ENCODE assay signal across 8 cellular contexts in the genomic region with DNA sequence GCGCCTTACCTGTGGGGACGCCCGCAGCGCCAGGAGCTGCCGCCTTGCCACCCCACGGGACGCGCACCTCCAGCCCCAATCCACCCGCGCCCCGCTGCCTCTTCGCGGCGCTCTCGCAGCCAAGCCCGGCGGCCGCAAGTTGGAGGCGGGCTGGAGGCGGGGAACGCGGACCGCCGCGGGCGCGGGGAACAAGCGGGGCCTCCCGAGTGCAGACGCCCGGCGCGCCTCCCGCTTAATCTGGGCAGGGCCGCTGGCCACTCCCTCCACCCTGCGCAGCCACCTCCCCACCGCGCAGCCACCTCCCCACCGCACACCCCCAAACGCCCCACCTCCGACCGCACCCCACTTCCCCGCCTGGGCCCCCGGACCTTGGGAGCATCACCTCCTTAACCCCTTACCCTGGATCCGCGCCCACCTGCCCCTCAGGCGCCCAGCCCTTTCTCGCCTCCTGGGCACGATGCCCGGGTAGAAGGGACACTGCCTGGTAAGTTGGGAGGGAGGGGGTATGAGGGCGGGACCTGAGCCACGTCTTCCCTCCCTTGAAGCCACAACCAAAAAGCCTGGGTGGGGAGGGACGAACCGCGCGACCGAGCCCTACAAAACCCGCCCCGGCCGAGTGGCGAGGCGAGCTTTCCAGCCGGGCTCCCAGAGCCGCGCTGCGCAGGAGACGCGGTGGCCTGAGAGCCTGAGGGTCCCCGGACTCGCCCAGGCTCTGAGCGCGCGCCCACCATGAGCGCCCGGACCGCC. TPM values are rescaled to one million over a fixed set of nuclear protein-coding genes. Genes with fewer than 3 reads are reported as not detected.
DNase-seq lines count a peak whose midpoint lies in the region; ATAC-seq and TF ChIP-seq lines count a peak whose summit lies in the region.

COL4A3 (plus strand) TSS at position 627 of the 747 bp plus-strand sequence; CDS start at position 730, 103 bp downstream.
COL4A4 (minus strand) TSS at position 208 of the 747 bp plus-strand sequence. CDS start 16,722 bp downstream, outside the sequence.

- TF ChIP-seq CTCF in epithelial cell of proximal tubule (conservative IDR thresholded peaks at IDR 0.05; ENCODE audit: low read depth, low read length): no peak

- DNase-seq in CD8-positive, alpha-beta memory T cell: no peak
- DNase-seq in RPMI7951 (ENCODE audit: low read depth) (peak; percentile 61), epithelial cell of proximal tubule (ENCODE audit: low read depth) (no peak), cerebellar cortex (ENCODE audit: low spot score) (no peak), cortex of kidney (lab: John Stamatoyannopoulos, UW) (no peak)
- no peak for DNase-seq in naive thymus-derived CD8-positive, alpha-beta T cell

- H3K27ac Mint-ChIP-seq in CD8-positive, alpha-beta memory T cell: peak within 1 kb of the TSS in 1 of 8 donors; percentile 5
- no peak within 1 kb of the TSS for H3K27ac Mint-ChIP-seq in naive thymus-derived CD8-positive, alpha-beta T cell

- H3K4me1 ChIP-seq in CD8-positive, alpha-beta memory T cell (ENCODE audit: insufficient read depth, low read length): peaks cover 5% of the 10 kb centered on the region

- H3K4me3 Mint-ChIP-seq in CD8-positive, alpha-beta memory T cell: peak within 1 kb of the TSS; percentile 56 to 82 (median 70)
- H3K4me3 Mint-ChIP-seq in naive thymus-derived CD8-positive, alpha-beta T cell: peak within 1 kb of the TSS; percentile 46 to 78 (median 67)

- H3K27ac ChIP-seq in CD8-positive, alpha-beta memory T cell (ENCODE audit: low read depth, low read length): no peak within 1 kb of the TSS

- H3K36me3 Mint-ChIP-seq in CD8-positive, alpha-beta memory T cell: peaks cover 0 to 1% (median under 1%) of the 10 kb centered on the region in 3 donors
- H3K36me3 Mint-ChIP-seq in naive thymus-derived CD8-positive, alpha-beta T cell: peaks cover 0 to under 1% (median 0%) of the 10 kb centered on the region in 3 donors

- H3K27me3 Mint-ChIP-seq in CD8-positive, alpha-beta memory T cell: peaks cover 38 to 75% of the 10 kb centered on the region in 2 donors
- peaks cover 38 to 76% (median 51%) of the 10 kb centered on the region in 5 donors for H3K27me3 Mint-ChIP-seq in naive thymus-derived CD8-positive, alpha-beta T cell

- no peak within 1 kb of the TSS for H3K4me3 ChIP-seq in CD8-positive, alpha-beta memory T cell (ENCODE audit: low read length)
- H3K4me3 ChIP-seq in epithelial cell of proximal tubule (ENCODE audit: low read depth, low read length): peak within 1 kb of the TSS; percentile 84

- POLR2A ChIA-PET in CD8-positive, alpha-beta memory T cell (lab: Charles Lee): no interaction called here
- POLR2A ChIA-PET in naive thymus-derived CD8-positive, alpha-beta T cell (lab: Charles Lee): no interaction called here

- peaks cover 7 to 20% (median 14%) of the 10 kb centered on the region in 3 donors for H3K4me1 Mint-ChIP-seq in CD8-positive, alpha-beta memory T cell
- H3K4me1 Mint-ChIP-seq in naive thymus-derived CD8-positive, alpha-beta T cell: peaks cover 0 to 13% (median 5%) of the 10 kb centered on the region in 4 donors

- no peaks in the 10 kb centered on the region for H3K9me3 ChIP-seq in CD8-positive, alpha-beta memory T cell (ENCODE audit: low read length)

- H3K27me3 ChIP-seq in CD8-positive, alpha-beta memory T cell (ENCODE audit: insufficient read depth, low read length, poor library complexity, severe bottlenecking): peaks cover 16% of the 10 kb centered on the region

- H3K9me3 Mint-ChIP-seq in CD8-positive, alpha-beta memory T cell: peaks cover 0 to 3% (median 1%) of the 10 kb centered on the region in 5 donors
- H3K9me3 Mint-ChIP-seq in naive thymus-derived CD8-positive, alpha-beta T cell: peaks cover 0 to 5% (median under 1%) of the 10 kb centered on the region in 9 donors

- H3K36me3 ChIP-seq in CD8-positive, alpha-beta memory T cell (ENCODE audit: insufficient read depth, low read length): no peaks in the 10 kb centered on the region

- ATAC-seq in GM18873 (IDR thresholded peaks at IDR 0.05; ENCODE audit: low FRiP score, unreplicated experiment): peak; percentile 37
- peak; percentile 59 for ATAC-seq in HG03039 (IDR thresholded peaks at IDR 0.05; ENCODE audit: unreplicated experiment)
- peak in 1 of 2 donors; percentile 44 for ATAC-seq in naive thymus-derived CD8-positive, alpha-beta T cell

- CTCF ChIA-PET in CD8-positive, alpha-beta memory T cell (lab: Charles Lee): no interaction called here

RNA-seq across cellular contexts. Expression of gene COL4A3, which starts in this region (rescaled TPM):
- total RNA-seq in CD8-positive, alpha-beta memory T cell: not detected
- not detected for polyA plus RNA-seq in CD8-positive, alpha-beta memory T cell
- total RNA-seq in RPMI7951 (2014; rRNA removed; shearing (Covaris generic)): 0.29 and 1.2 TPM in 2 replicates
- under 0.01 and 1.1 TPM in 2 replicates for total RNA-seq in epithelial cell of proximal tubule
- total RNA-seq in naive thymus-derived CD8-positive, alpha-beta T cell: under 1 TPM; 0.16 to 0.83 TPM
- polyA plus RNA-seq in naive thymus-derived CD8-positive, alpha-beta T cell: not detected

RNA-seq across cellular contexts. Expression of gene COL4A4, which starts in this region (rescaled TPM):
- not detected for total RNA-seq in CD8-positive, alpha-beta memory T cell
- 0.08 TPM for polyA plus RNA-seq in CD8-positive, alpha-beta memory T cell
- total RNA-seq in RPMI7951 (2014; rRNA removed; shearing (Covaris generic)): 0.72 and 1.4 TPM in 2 replicates
- total RNA-seq in epithelial cell of proximal tubule: 1.7 and 5.2 TPM in 2 replicates
- total RNA-seq in naive thymus-derived CD8-positive, alpha-beta T cell: under 1 TPM; 0.10 to 0.16 TPM
- under 1 TPM; 0.02 to 0.05 (median 0.05) TPM for polyA plus RNA-seq in naive thymus-derived CD8-positive, alpha-beta T cell
